ENCODE assay signal across 1 cellular context in genomic region chr22:30561402-30562154, GRCh38.
TF ChIP-seq lines count a peak whose summit lies in the region.

No MANE protein-coding gene starts in this region.

TF ChIP-seq in A549, 52 proteins besides CTCF, POLR2A, EP300 and RAD21 (continued from another document):
- TF ChIP-seq HES2 (IDR thresholded peaks at IDR 0.05) (no peak), PBX3 (IDR thresholded peaks at IDR 0.05) (no peak), HDAC2 (IDR thresholded peaks at IDR 0.05) (no peak), JUNB (IDR thresholded peaks at IDR 0.05) (no peak), ESRRA (IDR thresholded peaks at IDR 0.05; ENCODE audit: borderline replicate concordance, low read length) (no peak), FOSB (CRISPR knock-in tag; IDR thresholded peaks at IDR 0.05) (no peak), NR3C1 (IDR thresholded peaks at IDR 0.05) (no peak), FOXS1 (CRISPR knock-in tag; IDR thresholded peaks at IDR 0.05) (no peak), KDM5A (IDR thresholded peaks at IDR 0.05) (no peak), RCOR1 (IDR thresholded peaks at IDR 0.05; ENCODE audit: low read depth, low read length) (no peak), HMGXB4 (CRISPR knock-in tag; IDR thresholded peaks at IDR 0.05; ENCODE audit: borderline replicate concordance) (no peak), EHMT2 (IDR thresholded peaks at IDR 0.05; ENCODE audit: low read depth) (no peak), TP53 (CRISPR knock-in tag; IDR thresholded peaks at IDR 0.05) (no peak), MAFK (IDR thresholded peaks at IDR 0.05; ENCODE audit: partially characterized antibody) (no peak), HOXA7 (CRISPR knock-in tag; IDR thresholded peaks at IDR 0.05) (no peak), MYC (IDR thresholded peaks at IDR 0.05; ENCODE audit: borderline replicate concordance, low read length) (no peak), RARB (CRISPR knock-in tag; IDR thresholded peaks at IDR 0.05) (no peak), ZNF302 (CRISPR knock-in tag; IDR thresholded peaks at IDR 0.05) (no peak)
